In genomic region chr10:71723301-71723700, GRCh38 we compare ENCODE assay signal across 18 cellular contexts. TPM values are rescaled to one million over a fixed set of nuclear protein-coding genes. Genes with fewer than 3 reads are reported as not detected.
"Had no signal": no experiment of that assay in that cellular context is flagged by ENCODE, and none has a peak within 500 bp of the region (broad histone marks: within the 10 kb centered on the region; RNA-seq: fewer than 3 reads in every experiment).

No MANE protein-coding gene starts in this region.

- ATAC-seq: left colon, WTC11 had no signal

- H3K27ac Mint-ChIP-seq: progenitor cell of endocrine pancreas, WTC11 had no signal

- H3K9me3 ChIP-seq: esophagus muscularis mucosa, right atrium auricular region, transverse colon had no signal

- FAIRE-seq: islet of Langerhans, TTC549 had no signal

- H3K36me3 Mint-ChIP-seq: brain, naive B cell, WTC11 had no signal

- DNase-seq: activated CD4-positive, alpha-beta T cell treated with anti-CD3 and anti-CD28 coated beads, Interleukin-2, amount 50 U/mL, for 4 hours; central memory CD4-positive, alpha-beta T cell; effector CD4-positive, alpha-beta T cell; left colon; mammary epithelial cell; naive B cell; stimulated activated CD4-positive, alpha-beta T cell treated with anti-CD3 and anti-CD28 coated beads, Interleukin-15, amount 100 ng/mL, for 24 hours; stimulated activated CD4-positive, alpha-beta T cell treated with anti-CD3 and anti-CD28 coated beads, Interleukin-4, amount 100 ng/mL, for 1 hour; stimulated activated naive CD4-positive, alpha-beta T cell; transverse colon had no signal

- H3K4me3 Mint-ChIP-seq: brain, WTC11 had no signal

- H3K9me3 Mint-ChIP-seq: brain, naive B cell, WTC11 had no signal

RNA-seq across cellular contexts. Expression of gene C10orf105, which starts 3.7 kb away (rescaled TPM):
- total RNA-seq: progenitor cell of endocrine pancreas, skeletal muscle tissue had no signal
